Comparison of ENCODE assay signal across 29 cellular contexts in the genomic region with DNA sequence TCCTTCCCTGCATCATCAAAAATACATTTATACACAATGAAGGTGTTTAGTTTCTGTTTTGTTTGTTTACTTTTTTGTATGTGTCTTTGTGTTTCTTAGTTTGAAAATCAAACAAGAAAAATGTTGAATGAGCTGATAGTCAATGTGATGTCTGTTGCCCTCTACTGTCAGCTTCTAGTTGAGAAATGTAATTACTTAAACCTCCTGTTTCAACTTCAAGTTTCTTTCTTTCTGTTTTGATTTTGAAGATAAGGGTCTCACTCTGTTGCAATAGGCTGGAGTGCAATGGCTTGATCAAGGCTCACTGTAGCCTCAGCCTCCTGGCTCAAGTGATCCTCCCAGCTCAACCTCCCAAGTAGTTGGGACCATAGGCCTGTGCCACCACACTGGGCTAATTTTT. TPM values are rescaled to one million over a fixed set of nuclear protein-coding genes. Genes with fewer than 3 reads are reported as not detected.
DNase-seq lines count a peak whose midpoint lies in the region; ATAC-seq, FAIRE-seq and TF ChIP-seq lines count a peak whose summit lies in the region.
"Had no signal": no experiment of that assay in that cellular context is flagged by ENCODE, and none has a peak within 500 bp of the region (broad histone marks: within the 10 kb centered on the region; RNA-seq: fewer than 3 reads in every experiment).

No MANE protein-coding gene starts in this region.

- POLR2A ChIA-PET in GM10248 (lab: Yijun Ruan, JAX) = no interaction called here
- POLR2A ChIA-PET in OCI-LY7 (lab: Charles Lee) = interaction anchor here (0.5 to 1.6 kb wide), 5 partner anchors 9 to 529 kb away, joined by 3 to 5 read pairs (median 3); no protein-coding TSS in a partner anchor

- TF ChIP-seq CTCF in GM10248 (IDR thresholded peaks at IDR 0.05; ENCODE audit: control extremely low read depth, extremely low read depth, low read depth, missing control alignments) = no peak
- TF ChIP-seq CTCF in OCI-LY7 (conservative IDR thresholded peaks at IDR 0.05; ENCODE audit: low read length) = peak; percentile 65
- TF ChIP-seq CTCF in epithelial cell of proximal tubule (conservative IDR thresholded peaks at IDR 0.05; ENCODE audit: low read depth, low read length) = peak; percentile 7
- no peak for TF ChIP-seq CTCF in pancreas (IDR thresholded peaks at IDR 0.05)

- H3K9me3 ChIP-seq in OCI-LY7 (ENCODE audit: low read length) = no peaks in the 10 kb centered on the region
- no peaks in the 10 kb centered on the region for H3K9me3 ChIP-seq in pancreas
- H3K9me3 ChIP-seq: spleen, testis, vagina had no signal

- no peaks in the 10 kb centered on the region for H4K20me1 ChIP-seq in OCI-LY7 (ENCODE audit: insufficient read depth, low read length)

- H3K79me2 ChIP-seq in OCI-LY7 (ENCODE audit: insufficient read depth, low read depth, low read length) = no peaks in the 10 kb centered on the region

- H3K36me3 ChIP-seq in OCI-LY7 (ENCODE audit: insufficient read depth, low read length) (no peaks in the 10 kb centered on the region), pancreas (no peaks in the 10 kb centered on the region)
- H3K36me3 ChIP-seq: spleen, vagina had no signal

- H3K4me1 ChIP-seq in OCI-LY7 (ENCODE audit: insufficient read depth, low read length, poor library complexity, severe bottlenecking) = peaks cover 19% of the 10 kb centered on the region
- H3K4me1 ChIP-seq in pancreas = no peaks in the 10 kb centered on the region
- H3K4me1 ChIP-seq: vagina had no signal

- no TSS peak for BruUV-seq in OCI-LY7 (replicated peaks; lab: Mats Ljungman, UMichigan)

- intact Hi-C loops in OCI-LY7 (cut with micrococcal nuclease; ENCODE audit: unreplicated experiment) = no loop called here
- intact Hi-C loops in pancreas (cut with DNase I) = no loop called here

- CTCF ChIA-PET in GM10248 (lab: Yijun Ruan, JAX) (no interaction called here), OCI-LY7 (lab: Charles Lee; ENCODE audit: unreplicated experiment) (no interaction called here)

- peak; percentile 9 for DNase-seq in GM10248 (ENCODE audit: extremely low spot score)
- no peak for DNase-seq in GM19239 (ENCODE audit: insufficient read length, low spot score)
- DNase-seq in OCI-LY7 (ENCODE audit: low spot score) = peak; percentile 13
- no peak for DNase-seq in epithelial cell of proximal tubule (ENCODE audit: low read depth)
- DNase-seq in pancreas = no peak
- DNase-seq: activated CD4-positive, alpha-beta T cell treated with anti-CD3 and anti-CD28 coated beads for 4 hours; aorta; caudate nucleus; DMS79 treated with DMSO at 0.1 percent for 48 hours; head of caudate nucleus; naive B cell; NCI-H1048; NCI-H187; NCI-H774; spleen; stimulated activated CD4-positive, alpha-beta T cell treated with anti-CD3 and anti-CD28 coated beads, Interleukin-4, amount 100 ng/mL, for 1 hour; stimulated activated naive CD4-positive, alpha-beta T cell; T-helper 9 cell; testis had no signal

- no peak overlapping the region for H3K27ac ChIP-seq in OCI-LY7 (ENCODE audit: low read depth, low read length, poor library complexity, severe bottlenecking)
- no peak overlapping the region for H3K27ac ChIP-seq in pancreas
- H3K27ac ChIP-seq: spleen, vagina had no signal

- ATAC-seq in pancreas = no peak
- no peak for ATAC-seq in GM21528 (IDR thresholded peaks at IDR 0.05; ENCODE audit: low FRiP score, unreplicated experiment)
- no peak for ATAC-seq in HG02840 (IDR thresholded peaks at IDR 0.05; ENCODE audit: low FRiP score, unreplicated experiment)
- ATAC-seq: SK-N-SH treated with all-trans-retinoic acid at 6 μM for 48 hours had no signal

- FAIRE-seq in GM19239 (lab: Jason Lieb, UNC) (peak; percentile 11), pancreas (lab: Jason Lieb, UNC) (no peak)

- no peaks in the 10 kb centered on the region for H3K9me2 ChIP-seq in OCI-LY7 (ENCODE audit: insufficient read depth, low read length)

- H2AFZ ChIP-seq in OCI-LY7 (ENCODE audit: low read length) = 0 out of 2 replicates have a peak overlapping the region, but pooled peaks have one; percentile 2

- H3K4me3 ChIP-seq in OCI-LY7 (ENCODE audit: low read depth, low read length, poor library complexity, severe bottlenecking) (no peak overlapping the region), epithelial cell of proximal tubule (ENCODE audit: low read depth, low read length) (no peak overlapping the region), pancreas (no peak overlapping the region)
- H3K4me3 ChIP-seq: spleen, testis, vagina had no signal

- H3K27me3 ChIP-seq in pancreas = no peaks in the 10 kb centered on the region
- H3K27me3 ChIP-seq: spleen, testis, vagina had no signal

- H3K4me2 ChIP-seq in OCI-LY7 (ENCODE audit: low read length) = no peak overlapping the region

RNA-seq across cellular contexts. Expression of a gene that starts 37.5 kb away (rescaled TPM):
- total RNA-seq in OCI-LY7 (2014; rRNA removed; shearing (Covaris generic)) = 0.10 and 0.44 TPM in 2 replicates
- total RNA-seq in OCI-LY7 (2022) = not detected in 2 replicates
- not detected in 2 replicates for total RNA-seq in epithelial cell of proximal tubule
- total RNA-seq in pancreas = under 1 TPM in 2 of 6 donors, not detected in 4; 0.03 to 0.13 TPM
- under 1 TPM in 1 of 2 donors, not detected in 1; 0.09 TPM for polyA plus RNA-seq in pancreas
- total RNA-seq: RPMI7951 had no signal
- polyA plus RNA-seq: aorta, IgD-negative memory B cell had no signal

RNA-seq across cellular contexts. Expression of a gene that starts 44.0 kb away (rescaled TPM):
- total RNA-seq in OCI-LY7 (2014; rRNA removed; shearing (Covaris generic)) = not detected in 2 replicates
- total RNA-seq in OCI-LY7 (2022) (not detected in 2 replicates), epithelial cell of proximal tubule (not detected in 2 replicates), pancreas (not detected)
- polyA plus RNA-seq in pancreas = not detected
- total RNA-seq: aorta, dermis microvascular lymphatic vessel endothelial cell, H4, mesenteric fat pad, osteoblast, RPMI7951, spleen, testis, vagina had no signal
- polyA plus RNA-seq: aorta, IgD-negative memory B cell, spleen had no signal

RNA-seq across cellular contexts. Expression of a gene that starts 51.4 kb away (rescaled TPM):
- not detected in 2 replicates for total RNA-seq in OCI-LY7 (2014; rRNA removed; shearing (Covaris generic))
- total RNA-seq in OCI-LY7 (2022) (not detected in 2 replicates), epithelial cell of proximal tubule (not detected in 2 replicates), pancreas (not detected)
- not detected for polyA plus RNA-seq in pancreas
- total RNA-seq: aorta, dermis microvascular lymphatic vessel endothelial cell, H4, mesenteric fat pad, osteoblast, RPMI7951, spleen, testis, vagina had no signal
- polyA plus RNA-seq: aorta, IgD-negative memory B cell, spleen had no signal

Comparison
In these comparisons a context has a peak if more than half of its experiments do, and no peak if none do; other contexts are left out.
1. DNase-seq: peak in GM10248 (single experiment) and OCI-LY7 (single experiment); none in GM19239 (single experiment), epithelial cell of proximal tubule (single experiment) and pancreas (0 of 6).
2. CTCF ChIP-seq: peak in OCI-LY7 (single experiment) and epithelial cell of proximal tubule (single experiment); none in GM10248 (single experiment) and pancreas (0 of 4).